2 cellular contexts compared by ENCODE assay signal in genomic region chr6:104601756-104602155, GRCh38.
TF ChIP-seq lines count a peak whose summit lies in the region.

No MANE protein-coding gene starts in this region.

TF ChIP-seq in liver, 16 proteins besides CTCF, POLR2A, EP300 and RAD21 (continued from another document):
- TF ChIP-seq ZBTB33 (IDR thresholded peaks at IDR 0.05) (no peak), HNF4G (IDR thresholded peaks at IDR 0.05) (no peak), YY1 (IDR thresholded peaks at IDR 0.05) (peak; percentile 31), HNF4A (conservative IDR thresholded peaks at IDR 0.05) (no peak)

TF ChIP-seq in HepG2, 621 proteins besides CTCF, POLR2A, EP300 and RAD21:
- no peak for TF ChIP-seq RERE (CRISPR knock-in tag; IDR thresholded peaks at IDR 0.05; ENCODE audit: low read depth)
- TF ChIP-seq FOXM1 (CRISPR knock-in tag; IDR thresholded peaks at IDR 0.05), result no peak
- no peak for TF ChIP-seq PLRG1 (conservative IDR thresholded peaks at IDR 0.05)
- TF ChIP-seq HNF1B (CRISPR knock-in tag; IDR thresholded peaks at IDR 0.05), result no peak
- no peak for TF ChIP-seq ZNF263 (CRISPR knock-in tag; IDR thresholded peaks at IDR 0.05)
- TF ChIP-seq NR0B2 (CRISPR knock-in tag; IDR thresholded peaks at IDR 0.05), result no peak
- no peak for TF ChIP-seq ZNF83 (CRISPR knock-in tag; IDR thresholded peaks at IDR 0.05; ENCODE audit: borderline replicate concordance)
- TF ChIP-seq SRY (CRISPR knock-in tag; IDR thresholded peaks at IDR 0.05), result no peak
- no peak for TF ChIP-seq ZNF121 (CRISPR knock-in tag; IDR thresholded peaks at IDR 0.05)
- no peak for TF ChIP-seq FOSL1 (CRISPR knock-in tag; IDR thresholded peaks at IDR 0.05; ENCODE audit: borderline replicate concordance)
- TF ChIP-seq NFE2L1 (CRISPR knock-in tag; IDR thresholded peaks at IDR 0.05; ENCODE audit: borderline replicate concordance), result no peak
- TF ChIP-seq ZNF558 (CRISPR knock-in tag; IDR thresholded peaks at IDR 0.05; ENCODE audit: borderline replicate concordance), result no peak
- TF ChIP-seq FOSL2 (CRISPR knock-in tag; IDR thresholded peaks at IDR 0.05), result no peak
- TF ChIP-seq ZNF839 (CRISPR knock-in tag; IDR thresholded peaks at IDR 0.05; ENCODE audit: borderline replicate concordance), result no peak
- TF ChIP-seq GABPA (IDR thresholded peaks at IDR 0.05; ENCODE audit: low read depth, low read length), result no peak
- TF ChIP-seq GABPA (CRISPR knock-in tag; IDR thresholded peaks at IDR 0.05; ENCODE audit: low read depth), result no peak
- TF ChIP-seq HCFC1 (IDR thresholded peaks at IDR 0.05; ENCODE audit: low read depth, low read length), result no peak
- no peak for TF ChIP-seq PHF5A (CRISPR knock-in tag; IDR thresholded peaks at IDR 0.05; ENCODE audit: low read depth, unreplicated experiment)
- TF ChIP-seq ATF6 (CRISPR knock-in tag; conservative IDR thresholded peaks at IDR 0.05), result no peak
